Comparison of ENCODE assay signal across 15 cellular contexts in genomic region chr22:25407226-25407858, GRCh38.
A peak's percentile ranks its signal among the peaks of the same experiment; 100 is the strongest.
DNase-seq lines count a peak whose midpoint lies in the region; ATAC-seq and TF ChIP-seq lines count a peak whose summit lies in the region.
"Had no signal": no experiment of that assay in that cellular context is flagged by ENCODE, and none has a peak within 500 bp of the region (broad histone marks: within the 10 kb centered on the region; RNA-seq: fewer than 3 reads in every experiment).

No MANE protein-coding gene starts in this region.

- no peaks in the 10 kb centered on the region for H3K36me3 ChIP-seq in thyroid gland
- H3K36me3 ChIP-seq: left lung, right atrium auricular region had no signal

- H3K36me3 Mint-ChIP-seq in IgD-negative memory B cell (no peaks in the 10 kb centered on the region), immature natural killer cell (no peaks in the 10 kb centered on the region)

- no peaks in the 10 kb centered on the region for H3K27me3 ChIP-seq in thyroid gland
- H3K27me3 ChIP-seq: body of pancreas, dorsolateral prefrontal cortex, left lung, right atrium auricular region had no signal

- no peaks in the 10 kb centered on the region for H3K9me3 ChIP-seq in thyroid gland
- H3K9me3 ChIP-seq: body of pancreas, left lung, right atrium auricular region, SK-N-SH had no signal

- H3K27ac Mint-ChIP-seq in IgD-negative memory B cell: peak overlapping the region in 2 of 3 donors; percentile 16 to 83
- H3K27ac Mint-ChIP-seq in immature natural killer cell: peak overlapping the region in 2 of 6 donors; percentile 48 to 52

- peaks cover 24 to 40% of the 10 kb centered on the region in 2 donors for H3K4me1 ChIP-seq in thyroid gland

- DNase-seq in activated effector memory CD4-positive, alpha-beta T cell treated with anti-CD3 and anti-CD28 coated beads, Interleukin-2, amount 50 U/mL, for 16 hours: peak; percentile 46
- no peak for DNase-seq in activated effector memory CD4-positive, alpha-beta T cell treated with Interleukin-2 at 50 U/mL for 16 hours
- no peak for DNase-seq in immature natural killer cell
- peak; percentile 53 to 72 for DNase-seq in thyroid gland
- DNase-seq in DMS 273 treated with DMSO at 0.1 percent for 48 hours (lab: John Stamatoyannopoulos, UW): no peak
- no peak for DNase-seq in GF-D8 (lab: John Stamatoyannopoulos, UW)
- DNase-seq: NCI-H2029 treated with DMSO at 0.1 percent for 48 hours, NCI-H524 treated with DMSO at 0.1 percent for 48 hours, SK-N-SH had no signal

- H3K4me1 Mint-ChIP-seq in IgD-negative memory B cell (peaks cover 18 to 20% (median 19%) of the 10 kb centered on the region in 3 donors), immature natural killer cell (peaks cover 38% of the 10 kb centered on the region in 2 donors)

- peak overlapping the region in 3 of 4 donors; percentile 77 to 85 (median 78) for H3K4me3 Mint-ChIP-seq in IgD-negative memory B cell
- peak overlapping the region; percentile 48 to 79 (median 74) for H3K4me3 Mint-ChIP-seq in immature natural killer cell

- TF ChIP-seq POLR2A in thyroid gland (IDR thresholded peaks at IDR 0.05): no peak

- peak overlapping the region in 2 of 3 donors; percentile 31 to 98 for H3K27ac ChIP-seq in thyroid gland
- H3K27ac ChIP-seq: body of pancreas, dorsolateral prefrontal cortex, left lung, right atrium auricular region had no signal

- WGBS in thyroid gland, 2 donors: 76 to 81% methylated on average over 11 of the region's 11 CpGs

- H3K9me3 Mint-ChIP-seq in IgD-negative memory B cell (no peaks in the 10 kb centered on the region), immature natural killer cell (peaks cover 0 to 2% (median 0%) of the 10 kb centered on the region in 6 donors)

- intact Hi-C loops in thyroid gland (cut with DNase I): no loop called here

- ATAC-seq in esophagus mucosa: no peak
- ATAC-seq: body of pancreas had no signal

- H3K27me3 Mint-ChIP-seq in IgD-negative memory B cell (no peaks in the 10 kb centered on the region), immature natural killer cell (ENCODE audit: low read depth in 3 of 3) (peaks cover 0 to 8% (median 3%) of the 10 kb centered on the region in 3 donors)

- no peak for TF ChIP-seq CTCF in thyroid gland (IDR thresholded peaks at IDR 0.05)

- no peak overlapping the region for H3K4me3 ChIP-seq in thyroid gland (replicated peaks in 1 of 3)
- H3K4me3 ChIP-seq: body of pancreas, dorsolateral prefrontal cortex, left lung, right atrium auricular region had no signal

Comparison
In these comparisons a context has a peak if more than half of its experiments do, and no peak if none do; other contexts are left out.
1. DNase-seq: peak in activated effector memory CD4-positive, alpha-beta T cell treated with anti-CD3 and anti-CD28 coated beads, Interleukin-2, amount 50 U/mL, for 16 hours (single experiment) and thyroid gland (2 of 2); none in activated effector memory CD4-positive, alpha-beta T cell treated with Interleukin-2 at 50 U/mL for 16 hours (single experiment), immature natural killer cell (0 of 3), DMS 273 treated with DMSO at 0.1 percent for 48 hours (single experiment) and GF-D8 (single experiment).